18 cellular contexts compared by ENCODE assay signal in genomic region chr9:138076650-138077009, GRCh38.
DNase-seq lines count a peak whose midpoint lies in the region; ATAC-seq, FAIRE-seq and TF ChIP-seq lines count a peak whose summit lies in the region.
"Had no signal": no experiment of that assay in that cellular context is flagged by ENCODE, and none has a peak within 500 bp of the region (broad histone marks: within the 10 kb centered on the region; RNA-seq: fewer than 3 reads in every experiment).

No MANE protein-coding gene starts in this region.

- ATAC-seq in upper lobe of left lung (ENCODE audit: low FRiP score in 2 of 2), result no peak
- ATAC-seq: GM12878 had no signal

- no peaks in the 10 kb centered on the region for H3K4me1 Mint-ChIP-seq in type B pancreatic cell (ENCODE audit: unreplicated experiment)
- H3K4me1 Mint-ChIP-seq: B cell had no signal

- H3K4me3 ChIP-seq in H7 (ENCODE audit: insufficient read depth, low read depth, low read length), result no peak overlapping the region
- no peak overlapping the region for H3K4me3 ChIP-seq in kidney (ENCODE audit: low read length in 2 of 2)
- H3K4me3 ChIP-seq in upper lobe of left lung, result no peak overlapping the region
- no peak overlapping the region for H3K4me3 ChIP-seq in smooth muscle cell
- H3K4me3 ChIP-seq: GM12878, GM23248 had no signal

- peak; percentile 28 for DNase-seq in activated effector memory CD4-positive, alpha-beta T cell treated with anti-CD3 and anti-CD28 coated beads, Interleukin-2, amount 50 U/mL, for 16 hours
- DNase-seq in activated effector memory CD4-positive, alpha-beta T cell treated with Interleukin-2 at 50 U/mL for 16 hours, result no peak
- peak; percentile 5 for DNase-seq in H7
- DNase-seq in kidney, result peak; percentile 8
- peak; percentile 25 for DNase-seq in type B pancreatic cell (ENCODE audit: extremely low spot score, unreplicated experiment)
- DNase-seq in upper lobe of left lung, result no peak
- no peak for DNase-seq in smooth muscle cell (lab: John Stamatoyannopoulos, UW; ENCODE audit: unreplicated experiment)
- DNase-seq: C1 segment of cervical spinal cord, Calu3, DMS79, GM23248 had no signal

- H3K79me2 ChIP-seq in smooth muscle cell (ENCODE audit: low read depth), result no peaks in the 10 kb centered on the region

- no peak overlapping the region for H3K4me3 Mint-ChIP-seq in type B pancreatic cell
- H3K4me3 Mint-ChIP-seq: B cell; CD4-positive, alpha-beta T cell had no signal

- TF ChIP-seq CTCF in kidney (IDR thresholded peaks at IDR 0.05; ENCODE audit: borderline replicate concordance, extremely low read depth, insufficient read depth) (no peak), type B pancreatic cell (conservative IDR thresholded peaks at IDR 0.05) (no peak), upper lobe of left lung (IDR thresholded peaks at IDR 0.05) (no peak), smooth muscle cell (IDR thresholded peaks at IDR 0.05; ENCODE audit: borderline replicate concordance, insufficient read depth, poor library complexity, severe bottlenecking) (no peak)

- H3K4me2 ChIP-seq in smooth muscle cell, result no peak overlapping the region

- H3K4me1 ChIP-seq in kidney (ENCODE audit: control insufficient read depth in 1 of 2, insufficient read depth in 1 of 2, low read depth in 1 of 2, low read length in 2 of 2) (no peaks in the 10 kb centered on the region), upper lobe of left lung (no peaks in the 10 kb centered on the region), smooth muscle cell (ENCODE audit: low read depth) (no peaks in the 10 kb centered on the region)

- H3K9ac ChIP-seq in kidney (ENCODE audit: low read length in 2 of 2) (no peak overlapping the region), smooth muscle cell (ENCODE audit: low read depth) (no peak overlapping the region)
- H3K9ac ChIP-seq: GM23248 had no signal

- H2AFZ ChIP-seq in smooth muscle cell (ENCODE audit: low read depth), result no peak overlapping the region
- H2AFZ ChIP-seq: GM23248 had no signal

- no peaks in the 10 kb centered on the region for H3F3A ChIP-seq in smooth muscle cell (ENCODE audit: low read depth)

- no peak overlapping the region for H3K27ac Mint-ChIP-seq in type B pancreatic cell
- H3K27ac Mint-ChIP-seq: B cell; CD4-positive, alpha-beta T cell had no signal

- no peaks in the 10 kb centered on the region for H3K9me3 Mint-ChIP-seq in type B pancreatic cell
- H3K9me3 Mint-ChIP-seq: CD4-positive, alpha-beta T cell had no signal

- H3K36me3 ChIP-seq in H7 (replicated peaks; ENCODE audit: control insufficient read depth, insufficient read depth, low read length) (no peaks in the 10 kb centered on the region), kidney (ENCODE audit: control insufficient read depth in 1 of 2, insufficient read depth in 2 of 2, low read length in 2 of 2) (no peaks in the 10 kb centered on the region), upper lobe of left lung (no peaks in the 10 kb centered on the region), smooth muscle cell (ENCODE audit: low read depth) (no peaks in the 10 kb centered on the region)

- no peak for FAIRE-seq in kidney (lab: Jason Lieb, UNC)
- FAIRE-seq: A204.1, GM12878, GM18507, H54 had no signal

- 78 to 85% methylated on average over 4 to 5 of the region's 5 CpGs for WGBS in upper lobe of left lung, 2 donors
- WGBS in smooth muscle cell (ENCODE audit: low lambda C conversion rate), result 93% methylated on average over 5 of the region's 5 CpGs

- H3K27ac ChIP-seq in kidney (ENCODE audit: low read depth in 2 of 2, low read length in 2 of 2) (no peak overlapping the region), upper lobe of left lung (no peak overlapping the region), smooth muscle cell (ENCODE audit: low read depth) (no peak overlapping the region)
- H3K27ac ChIP-seq: GM23248, HL-60 had no signal

- H4K20me1 ChIP-seq in smooth muscle cell (ENCODE audit: low read depth), result no peaks in the 10 kb centered on the region

- H3K9me3 ChIP-seq in kidney (ENCODE audit: control insufficient read depth in 1 of 2, low read length in 2 of 2) (no peaks in the 10 kb centered on the region), upper lobe of left lung (no peaks in the 10 kb centered on the region), smooth muscle cell (replicated peaks; ENCODE audit: low read depth) (no peaks in the 10 kb centered on the region)

- no peaks in the 10 kb centered on the region for H3K27me3 Mint-ChIP-seq in type B pancreatic cell

- no peaks in the 10 kb centered on the region for H3K36me3 Mint-ChIP-seq in type B pancreatic cell

- TF ChIP-seq EP300 in upper lobe of left lung (IDR thresholded peaks at IDR 0.05), result no peak

- intact Hi-C loops in kidney (cut with DNase I), result no loop called here

- TF ChIP-seq POLR2A in upper lobe of left lung (IDR thresholded peaks at IDR 0.05), result no peak

- H3K27me3 ChIP-seq in H7 (ENCODE audit: control insufficient read depth, insufficient read depth, low read length) (no peaks in the 10 kb centered on the region), upper lobe of left lung (no peaks in the 10 kb centered on the region), smooth muscle cell (ENCODE audit: low read depth) (no peaks in the 10 kb centered on the region)

Comparison
In these comparisons a context has a peak if more than half of its experiments do, and no peak if none do; other contexts are left out.
1. DNase-seq: peak in activated effector memory CD4-positive, alpha-beta T cell treated with anti-CD3 and anti-CD28 coated beads, Interleukin-2, amount 50 U/mL, for 16 hours (single experiment), H7 (single experiment), kidney (single experiment) and type B pancreatic cell (single experiment); none in activated effector memory CD4-positive, alpha-beta T cell treated with Interleukin-2 at 50 U/mL for 16 hours (single experiment), upper lobe of left lung (0 of 2) and smooth muscle cell (single experiment).